In genomic region chr6:150373260-150373701, GRCh38 we compare ENCODE assay signal across 1 cellular context.
TF ChIP-seq lines count a peak whose summit lies in the region.

No MANE protein-coding gene starts in this region.

TF ChIP-seq in GM12878, 131 proteins besides CTCF, POLR2A, EP300 and RAD21 (continued from another document):
- TF ChIP-seq HDGF (IDR thresholded peaks at IDR 0.05) (no peak), MTA3 (IDR thresholded peaks at IDR 0.05; ENCODE audit: borderline replicate concordance, low read length) (no peak), BACH1 (IDR thresholded peaks at IDR 0.05; ENCODE audit: borderline replicate concordance) (no peak), STAT3 (IDR thresholded peaks at IDR 0.05; ENCODE audit: low read depth, low read length) (no peak), CBFB (IDR thresholded peaks at IDR 0.05; ENCODE audit: low read depth) (no peak)
- TF ChIP-seq, protein P1, sequence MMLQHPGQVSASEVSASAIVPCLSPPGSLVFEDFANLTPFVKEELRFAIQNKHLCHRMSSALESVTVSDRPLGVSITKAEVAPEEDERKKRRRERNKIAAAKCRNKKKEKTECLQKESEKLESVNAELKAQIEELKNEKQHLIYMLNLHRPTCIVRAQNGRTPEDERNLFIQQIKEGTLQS (IDR thresholded peaks at IDR 0.05; ENCODE audit: borderline replicate concordance, extremely low read depth, low read depth, low read length): no peak
